In the genomic region with DNA sequence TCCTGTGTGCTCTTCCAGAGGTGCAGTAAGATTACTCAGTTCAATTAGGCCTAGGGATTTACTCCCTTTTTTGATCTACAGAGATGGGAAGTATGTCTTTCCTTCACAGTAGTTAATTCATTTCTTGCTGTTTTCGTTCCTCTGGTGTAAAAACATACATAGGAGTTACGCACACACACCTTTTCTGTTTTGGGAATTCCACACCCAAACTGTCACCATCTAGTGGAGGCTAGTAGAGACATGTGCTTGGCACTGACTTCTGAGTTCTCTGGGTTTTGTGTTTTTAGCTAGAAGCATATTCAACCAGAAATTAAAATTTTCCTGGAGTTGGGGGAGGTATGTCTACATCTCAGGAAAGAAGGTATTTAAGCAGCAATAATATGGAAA, we compare ENCODE assay signal across 8 cellular contexts. TPM values are rescaled to one million over a fixed set of nuclear protein-coding genes. Genes with fewer than 3 reads are reported as not detected.
DNase-seq lines count a peak whose midpoint lies in the region; ATAC-seq and TF ChIP-seq lines count a peak whose summit lies in the region.

No MANE protein-coding gene starts in this region.

- H3K4me1 Mint-ChIP-seq in HFFc6 (ENCODE audit: low read depth) (peaks cover 64% of the 10 kb centered on the region), type B pancreatic cell (ENCODE audit: unreplicated experiment) (peaks cover 68% of the 10 kb centered on the region)

- H3K4me3 Mint-ChIP-seq in HFFc6, result peak overlapping the region; percentile 90
- H3K4me3 Mint-ChIP-seq in type B pancreatic cell, result peak overlapping the region; percentile 96

- H3K4me3 ChIP-seq in ascending aorta (peak overlapping the region; percentile 71 to 98), liver (ENCODE audit: low read depth in 1 of 3, low read length in 3 of 3) (peak overlapping the region; percentile 79 to 92 (median 82))

- peak overlapping the region; percentile 92 to 93 for H3K9ac ChIP-seq in liver (ENCODE audit: low read depth in 1 of 2, low read length in 2 of 2)

- H3K36me3 Mint-ChIP-seq in HFFc6 (ENCODE audit: low read depth) (no peaks in the 10 kb centered on the region), type B pancreatic cell (peaks cover 6% of the 10 kb centered on the region)

- H3K27ac ChIP-seq in ascending aorta (peak overlapping the region; percentile 97 to 99), liver (ENCODE audit: low read depth in 1 of 2, low read length in 2 of 2) (peak overlapping the region; percentile 90 to 94)

- H3K4me1 ChIP-seq in ascending aorta (peaks cover 23 to 50% of the 10 kb centered on the region in 2 donors), liver (ENCODE audit: control insufficient read depth in 4 of 4, insufficient read depth in 4 of 4, low read length in 3 of 4) (peaks cover 3 to 59% (median 46%) of the 10 kb centered on the region in 4 donors)

- peak in 1 of 2 donors; percentile 65 for TF ChIP-seq RAD21 in liver (IDR thresholded peaks at IDR 0.05)

- TF ChIP-seq CTCF in AG09319 (IDR thresholded peaks at IDR 0.05; ENCODE audit: low read depth, low read length), result peak; percentile 24
- TF ChIP-seq CTCF in HFFc6 (IDR thresholded peaks at IDR 0.05), result peak; percentile 42
- TF ChIP-seq CTCF in ascending aorta (IDR thresholded peaks at IDR 0.05), result peak in 1 of 3 experiments; percentile 16
- TF ChIP-seq CTCF in liver (IDR thresholded peaks at IDR 0.05; ENCODE audit: low read depth, low read length, missing input control), result peak; percentile 1
- peak; percentile 32 for TF ChIP-seq CTCF in type B pancreatic cell (conservative IDR thresholded peaks at IDR 0.05)

- DNase-seq in AG09319 (ENCODE audit: extremely low read depth, low read depth) (no peak), HFFc6 (peak; percentile 9), ascending aorta (ENCODE audit: low spot score in 2 of 2) (no peak), type B pancreatic cell (ENCODE audit: extremely low spot score, unreplicated experiment) (no peak), putamen (ENCODE audit: low spot score) (no peak)

- H3K36me3 ChIP-seq in ascending aorta (no peaks in the 10 kb centered on the region), liver (ENCODE audit: control insufficient read depth in 4 of 4, insufficient read depth in 3 of 4, low read depth in 1 of 4, low read length in 3 of 4) (no peaks in the 10 kb centered on the region)

- no peaks in the 10 kb centered on the region for H3K9me3 ChIP-seq in ascending aorta
- no peaks in the 10 kb centered on the region for H3K9me3 ChIP-seq in liver (ENCODE audit: control insufficient read depth in 4 of 4, low read length in 3 of 4)

- H3K27ac Mint-ChIP-seq in HFFc6 (peak overlapping the region; percentile 84), type B pancreatic cell (peak overlapping the region; percentile 95)

- 4% methylated on average over 2 of the region's 2 CpGs for WGBS in liver

- ATAC-seq in HG03469 (IDR thresholded peaks at IDR 0.05; ENCODE audit: unreplicated experiment) (no peak), HG02759 (IDR thresholded peaks at IDR 0.05; ENCODE audit: unreplicated experiment) (no peak)

- H3K27me3 ChIP-seq in ascending aorta (no peaks in the 10 kb centered on the region), liver (ENCODE audit: control insufficient read depth in 4 of 4, insufficient read depth in 4 of 4, low read length in 3 of 4) (no peaks in the 10 kb centered on the region)

- H3K9me3 Mint-ChIP-seq in HFFc6 (no peaks in the 10 kb centered on the region), type B pancreatic cell (no peaks in the 10 kb centered on the region)

- H3K27me3 Mint-ChIP-seq in HFFc6 (ENCODE audit: insufficient read depth) (no peaks in the 10 kb centered on the region; the same call in 1 of the 2 replicates), type B pancreatic cell (no peaks in the 10 kb centered on the region)

- intact Hi-C loops in ascending aorta (cut with DNase I), result loop anchor here (1.0 to 10.0 kb wide), 3 partner anchors 37 to 1988 kb away; no protein-coding TSS in a partner anchor

TF ChIP-seq in liver, 16 proteins besides CTCF, POLR2A, EP300 and RAD21:
- no peak for TF ChIP-seq EGR1 (IDR thresholded peaks at IDR 0.05; ENCODE audit: low read depth in 2 of 2)
- no peak for TF ChIP-seq FOXA1 (IDR thresholded peaks at IDR 0.05)
- TF ChIP-seq SP1 (IDR thresholded peaks at IDR 0.05), result no peak
- no peak for TF ChIP-seq HNF4A (conservative IDR thresholded peaks at IDR 0.05)
- TF ChIP-seq ATF3 (IDR thresholded peaks at IDR 0.05), result no peak
- TF ChIP-seq REST (IDR thresholded peaks at IDR 0.05), result no peak
- no peak for TF ChIP-seq TAF1 (conservative IDR thresholded peaks at IDR 0.05)
- TF ChIP-seq NR2F2 (IDR thresholded peaks at IDR 0.05), result no peak
- no peak for TF ChIP-seq MAX (IDR thresholded peaks at IDR 0.05)
- no peak for TF ChIP-seq ZBTB33 (IDR thresholded peaks at IDR 0.05)
- no peak for TF ChIP-seq GABPA (IDR thresholded peaks at IDR 0.05 in 1 of 2, conservative IDR thresholded peaks at IDR 0.05 in 1 of 2)
- TF ChIP-seq HNF4G (IDR thresholded peaks at IDR 0.05), result no peak

RNA-seq across cellular contexts. Expression of gene SUSD6, which starts 1.4 kb away (rescaled TPM):
- 10 to 100 TPM; 15.8 to 21.8 (median 17.9) TPM for total RNA-seq in HFFc6 (2021; fragmentation: NEBNext Ultra II Directional; extraction: Animal tissue kit (Norgen Biotek cat#: 25700))
- total RNA-seq in ascending aorta, result 23.3 TPM
- total RNA-seq in liver, result 10 to 100 TPM in 1 of 2 donors, 1 to 10 TPM in 1; 7.9 to 10.8 TPM
- polyA plus RNA-seq in liver, result 1 to 10 TPM; 6.8 to 7.4 TPM
- total RNA-seq in type B pancreatic cell (ENCODE audit: low replicate concordance), result 31.7 and 78.9 TPM in 2 replicates

RNA-seq across cellular contexts. Expression of gene CCDC177, which starts 38.1 kb away (rescaled TPM):
- total RNA-seq in HFFc6 (2021; fragmentation: NEBNext Ultra II Directional; extraction: Animal tissue kit (Norgen Biotek cat#: 25700)), result not detected
- total RNA-seq in ascending aorta (not detected), liver (not detected), type B pancreatic cell (ENCODE audit: low replicate concordance) (0.21 and 3.4 TPM in 2 replicates)
- under 1 TPM in 1 of 2 donors, not detected in 1; 0.08 TPM for polyA plus RNA-seq in liver
